10 cellular contexts compared by ENCODE assay signal in the genomic region with DNA sequence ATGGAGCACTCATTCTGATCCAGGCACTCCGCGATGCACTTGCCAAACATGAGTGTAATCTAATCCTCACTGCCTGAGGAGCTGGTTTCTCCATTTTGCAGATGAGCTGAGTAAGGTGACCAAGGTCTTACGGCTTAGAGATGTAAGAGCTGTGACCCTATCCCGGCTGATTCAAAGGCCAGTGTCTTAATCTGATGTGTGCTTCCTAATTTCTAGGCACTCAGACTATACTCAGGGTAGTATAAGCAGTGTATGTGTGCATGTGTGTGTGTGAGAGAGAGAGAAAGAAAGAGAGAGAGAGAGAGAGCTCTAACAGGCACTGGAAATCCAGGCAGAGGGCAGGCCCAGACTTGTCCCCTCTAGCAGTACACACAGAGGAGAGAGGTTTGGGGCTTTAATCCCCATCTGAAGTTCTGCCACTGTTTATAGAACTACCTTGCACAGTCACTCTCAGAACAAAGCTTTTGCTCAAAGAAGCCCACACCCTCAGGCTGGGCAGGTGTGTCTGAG.
DNase-seq lines count a peak whose midpoint lies in the region; ATAC-seq and TF ChIP-seq lines count a peak whose summit lies in the region.
"Had no signal": no experiment of that assay in that cellular context is flagged by ENCODE, and none has a peak within 500 bp of the region (broad histone marks: within the 10 kb centered on the region; RNA-seq: fewer than 3 reads in every experiment).

No MANE protein-coding gene starts in this region.

- intact Hi-C loops in upper lobe of right lung (cut with DNase I) = no loop called here

- no peak overlapping the region for H3K4me3 ChIP-seq in upper lobe of right lung

- no peaks in the 10 kb centered on the region for H3K9me3 ChIP-seq in upper lobe of right lung

- no peaks in the 10 kb centered on the region for H3K36me3 ChIP-seq in upper lobe of right lung

- peaks cover 30% of the 10 kb centered on the region for H3K4me1 Mint-ChIP-seq in nephron progenitor cell

- TF ChIP-seq CTCF in nephron progenitor cell (IDR thresholded peaks at IDR 0.05) (no peak), upper lobe of right lung (IDR thresholded peaks at IDR 0.05) (no peak)

- DNase-seq in NCI-H2171 treated with DMSO at 0.1 percent for 48 hours (lab: John Stamatoyannopoulos, UW) (peak; percentile 78), NCI-H2171 (lab: John Stamatoyannopoulos, UW) (no peak), SKM-1 (lab: John Stamatoyannopoulos, UW; ENCODE audit: unreplicated experiment) (peak; percentile 31), nephron progenitor cell (no peak), upper lobe of right lung (no peak), medulla oblongata (ENCODE audit: extremely low spot score) (no peak)

- H3K4me1 ChIP-seq in upper lobe of right lung = no peaks in the 10 kb centered on the region

- H3K4me3 Mint-ChIP-seq in nephron progenitor cell = no peak overlapping the region
- H3K4me3 Mint-ChIP-seq: natural killer cell treated with Interleukin-12 subunit alpha and Interleukin-12 subunit beta and Interleukin-15 and Interleukin-18, amount 100 ng/mL, for 72 hours; stimulated activated memory B cell treated with anti-CD40 and anti-IgM and Interleukin-4, amounts not matched to agents 10 μg/mL and 1 μg/mL and 100 μg/mL, for 72 hours had no signal

- no peak overlapping the region for H3K27ac ChIP-seq in upper lobe of right lung

- no peaks in the 10 kb centered on the region for H3K27me3 ChIP-seq in upper lobe of right lung

- H3K27me3 Mint-ChIP-seq in nephron progenitor cell (ENCODE audit: low read depth, poor library complexity) = peaks cover 9% of the 10 kb centered on the region
- H3K27me3 Mint-ChIP-seq: stimulated activated memory B cell treated with anti-CD40 and anti-IgM and Interleukin-4, amounts not matched to agents 10 μg/mL and 1 μg/mL and 100 μg/mL, for 72 hours had no signal

- H3K36me3 Mint-ChIP-seq in nephron progenitor cell (ENCODE audit: low read depth) = no peaks in the 10 kb centered on the region
- H3K36me3 Mint-ChIP-seq: natural killer cell treated with Interleukin-12 subunit alpha and Interleukin-12 subunit beta and Interleukin-15 and Interleukin-18, amount 100 ng/mL, for 72 hours; stimulated activated memory B cell treated with anti-CD40 and anti-IgM and Interleukin-4, amounts not matched to agents 10 μg/mL and 1 μg/mL and 100 μg/mL, for 72 hours had no signal

- peak overlapping the region; percentile 88 for H3K27ac Mint-ChIP-seq in nephron progenitor cell
- H3K27ac Mint-ChIP-seq: stimulated activated memory B cell treated with anti-CD40 and anti-IgM and Interleukin-4, amounts not matched to agents 10 μg/mL and 1 μg/mL and 100 μg/mL, for 72 hours had no signal

- H3K9me3 Mint-ChIP-seq in nephron progenitor cell = no peaks in the 10 kb centered on the region
- H3K9me3 Mint-ChIP-seq: natural killer cell treated with Interleukin-12 subunit alpha and Interleukin-12 subunit beta and Interleukin-15 and Interleukin-18, amount 100 ng/mL, for 72 hours; stimulated activated memory B cell treated with anti-CD40 and anti-IgM and Interleukin-4, amounts not matched to agents 10 μg/mL and 1 μg/mL and 100 μg/mL, for 72 hours had no signal

- ATAC-seq in HG03520 (IDR thresholded peaks at IDR 0.05; ENCODE audit: unreplicated experiment) = peak; percentile 60
- ATAC-seq in activated CD4-positive, CD25-positive, alpha-beta regulatory T cell treated with anti-CD3 and anti-CD28 coated beads, Interleukin-2, amount 50 U/mL, for 24 hours = no peak
- ATAC-seq in upper lobe of right lung = no peak
- ATAC-seq: stimulated activated memory B cell treated with anti-CD40 and anti-IgM and Interleukin-4, amounts not matched to agents 10 μg/mL and 1 μg/mL and 100 μg/mL, for 72 hours had no signal

Comparison
In these comparisons a context has a peak if more than half of its experiments do, and no peak if none do; other contexts are left out.
1. DNase-seq: peak in NCI-H2171 treated with DMSO at 0.1 percent for 48 hours (single experiment) and SKM-1 (single experiment); none in NCI-H2171 (single experiment), nephron progenitor cell (single experiment), upper lobe of right lung (single experiment) and medulla oblongata (single experiment).